ENCODE assay signal across 28 cellular contexts in genomic region chr3:62036726-62037125, GRCh38.
"Had no signal": no experiment of that assay in that cellular context is flagged by ENCODE, and none has a peak within 500 bp of the region (broad histone marks: within the 10 kb centered on the region; RNA-seq: fewer than 3 reads in every experiment).

No MANE protein-coding gene starts in this region.

- ATAC-seq: activated naive CD4-positive, alpha-beta T cell treated with anti-CD3 and anti-CD28 coated beads, Interleukin-2, amount 50 U/mL, for 72 hours; activated naive CD8-positive, alpha-beta T cell treated with anti-CD3 and anti-CD28 coated beads, Interleukin-2, amount 50 U/mL, for 24 hours; activated T-cell treated with anti-CD3 and anti-CD28 coated beads, Interleukin-2, amount 50 U/mL, for 4 hours; body of pancreas; T-helper 17 cell had no signal

- H3K4me3 ChIP-seq: ascending aorta, body of pancreas, MG63, Peyer's patch, SJSA1 had no signal

- H3K27me3 ChIP-seq: ascending aorta, body of pancreas, MG63, Peyer's patch, SJSA1 had no signal

- H3K4me2 ChIP-seq: KMS-11 had no signal

- H3K36me3 ChIP-seq: ascending aorta, MG63, Peyer's patch, SJSA1 had no signal

- H3K9ac ChIP-seq: KMS-11 had no signal

- H3K4me1 ChIP-seq: body of pancreas, Peyer's patch, SJSA1 had no signal

- DNase-seq: activated CD4-positive, alpha-beta memory T cell treated with anti-CD3 and anti-CD28 coated beads for 36 hours; activated CD4-positive, alpha-beta T cell treated with anti-CD3 and anti-CD28 coated beads, Interleukin-2, amount 10 ng/mL, durations not matched to agents 7 days and 5 days; activated CD4-positive, CD25-positive, alpha-beta regulatory T cell; activated CD8-positive, alpha-beta memory T cell treated with anti-CD3 and anti-CD28 coated beads for 24 hours; activated effector memory CD4-positive, alpha-beta T cell treated with anti-CD3 and anti-CD28 coated beads, Interleukin-2, amount 50 U/mL, for 16 hours; activated naive CD4-positive, alpha-beta T cell treated with Interleukin-2 at 50 U/mL for 16 hours; activated naive CD8-positive, alpha-beta T cell treated with anti-CD3 and anti-CD28 coated beads, Interleukin-2, amount 50 U/mL, for 24 hours; activated T-cell treated with anti-CD3 and anti-CD28 coated beads, Interleukin-2, amount 50 U/mL, for 4 hours; amniotic stem cell; body of pancreas; MG63; MV-4-11; NCI-H1092 treated with DMSO at 0.1 percent for 48 hours; NCI-H1436; NCI-H1694 treated with DMSO at 0.1 percent for 48 hours; NCI-H2029 treated with DMSO at 0.1 percent for 48 hours; NCI-H510A treated with DMSO at 0.1 percent for 48 hours; NCI-H69; NK-92 treated with Interleukin-12 subunit alpha and Interleukin-12 subunit beta, amount 100 ng/mL, for 24 hours; Peyer's patch; SHP77; T-helper 17 cell; T1000 had no signal

- H3K27ac ChIP-seq: ascending aorta, body of pancreas, KMS-11, Peyer's patch, SJSA1, VCaP had no signal

- H3K9me3 ChIP-seq: ascending aorta, body of pancreas, MG63, Peyer's patch, SJSA1 had no signal
